In the genomic region with DNA sequence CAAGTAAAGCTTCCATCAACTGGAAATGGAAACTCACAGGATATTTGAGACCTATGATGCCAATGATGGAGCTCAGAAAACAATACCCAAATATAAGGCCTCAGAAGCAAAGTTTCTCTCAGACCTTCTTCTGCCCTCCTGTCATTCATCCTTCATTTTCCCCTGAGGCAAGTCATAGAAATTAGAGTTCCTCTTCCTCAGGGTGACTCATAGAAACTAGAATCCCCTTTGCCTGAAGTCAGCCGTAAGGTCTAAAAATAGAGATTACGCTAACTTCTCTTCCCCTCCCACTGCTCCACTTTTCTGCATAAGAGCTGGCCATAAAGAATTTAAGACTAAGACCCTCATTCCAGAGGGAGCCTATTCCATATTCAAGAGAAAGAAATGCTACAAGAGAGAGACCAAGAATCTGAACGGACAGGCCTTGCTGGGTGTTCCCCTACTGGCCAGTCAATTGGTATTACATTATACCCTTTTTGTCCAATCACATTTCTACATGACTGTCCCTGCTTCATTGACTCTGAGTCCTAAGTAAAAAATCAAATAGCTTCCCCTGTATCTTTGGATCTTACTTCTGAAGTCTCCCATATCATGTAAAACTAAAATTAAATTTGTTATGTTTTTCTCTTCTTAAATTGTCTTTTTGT, we compare ENCODE assay signal across 14 cellular contexts.
DNase-seq lines count a peak whose midpoint lies in the region; ATAC-seq and TF ChIP-seq lines count a peak whose summit lies in the region.
"Had no signal": no experiment of that assay in that cellular context is flagged by ENCODE, and none has a peak within 500 bp of the region (broad histone marks: within the 10 kb centered on the region; RNA-seq: fewer than 3 reads in every experiment).

No MANE protein-coding gene starts in this region.

- no peak overlapping the region for H3K4ac ChIP-seq in mesenchymal stem cell (ENCODE audit: low read depth in 1 of 2, low read length in 2 of 2)

- H2BK5ac ChIP-seq in mesenchymal stem cell (ENCODE audit: low read depth, low read length, poor library complexity, severe bottlenecking), result no peak overlapping the region

- no peak overlapping the region for H3K4me2 ChIP-seq in mesenchymal stem cell (ENCODE audit: low read length, poor library complexity, severe bottlenecking)

- H3K4me1 ChIP-seq in mesenchymal stem cell (ENCODE audit: control insufficient read depth, insufficient read depth, low read depth, low read length), result no peaks in the 10 kb centered on the region
- H3K4me1 ChIP-seq: right atrium auricular region had no signal

- H2BK15ac ChIP-seq in mesenchymal stem cell (ENCODE audit: low read depth, poor library complexity, severe bottlenecking), result no peak overlapping the region

- H4K91ac ChIP-seq in mesenchymal stem cell (ENCODE audit: low read length), result no peak overlapping the region

- no peaks in the 10 kb centered on the region for H3K36me3 ChIP-seq in mesenchymal stem cell (ENCODE audit: control insufficient read depth in 1 of 2, insufficient read depth in 2 of 2, low read depth in 1 of 2, low read length in 2 of 2)
- H3K36me3 ChIP-seq: right atrium auricular region had no signal

- H3K9ac ChIP-seq in mesenchymal stem cell (ENCODE audit: low read length), result no peak overlapping the region

- no peak overlapping the region for H2BK12ac ChIP-seq in mesenchymal stem cell (ENCODE audit: low read length in 2 of 2)

- WGBS in mesenchymal stem cell, result 75% methylated on average over 3 of the region's 3 CpGs

- peak; percentile 14 for TF ChIP-seq CTCF in GM12873 (IDR thresholded peaks at IDR 0.05; ENCODE audit: insufficient read depth, low read depth, low read length, missing control alignments)

- peaks cover 5% of the 10 kb centered on the region for H3K9me3 ChIP-seq in mesenchymal stem cell (ENCODE audit: control insufficient read depth, low read length)

- H3K14ac ChIP-seq in mesenchymal stem cell (ENCODE audit: low read length in 2 of 2), result no peak overlapping the region

- no peak overlapping the region for H2AFZ ChIP-seq in mesenchymal stem cell (ENCODE audit: low read depth, low read length)

- no peak overlapping the region for H3K18ac ChIP-seq in mesenchymal stem cell (ENCODE audit: low read depth in 1 of 2, low read length in 2 of 2)

- no peak overlapping the region for H3K23ac ChIP-seq in mesenchymal stem cell (ENCODE audit: low read length in 2 of 2)

- no peaks in the 10 kb centered on the region for H3K79me1 ChIP-seq in mesenchymal stem cell (replicated peaks; ENCODE audit: low read length, poor library complexity, severe bottlenecking)

- H2AK5ac ChIP-seq in mesenchymal stem cell (ENCODE audit: low read length, severe bottlenecking), result no peak overlapping the region

- no peak overlapping the region for H3K27ac ChIP-seq in mesenchymal stem cell (ENCODE audit: low read length, poor library complexity, severe bottlenecking)
- H3K27ac ChIP-seq: right atrium auricular region had no signal

- no peak overlapping the region for H2BK120ac ChIP-seq in mesenchymal stem cell (ENCODE audit: low read depth, low read length)

- peak; percentile 81 for DNase-seq in NOMO-1 treated with dmso at 0.1 percent for 144 hours (lab: John Stamatoyannopoulos, UW; ENCODE audit: unreplicated experiment)
- DNase-seq in mesenchymal stem cell, result peak; percentile 37
- no peak for DNase-seq in NCI-H1436 (lab: John Stamatoyannopoulos, UW)
- DNase-seq in OCI-M2 (lab: John Stamatoyannopoulos, UW; ENCODE audit: unreplicated experiment), result no peak
- DNase-seq: activated CD4-positive, alpha-beta T cell treated with anti-CD3 and anti-CD28 coated beads for 1 hour; anterior cingulate cortex; naive thymus-derived CD4-positive, alpha-beta T cell; NCI-H1694 treated with DMSO at 0.1 percent for 48 hours; NCI-H748 treated with DMSO at 0.1 percent for 48 hours had no signal

- H3K4me3 ChIP-seq in mesenchymal stem cell (ENCODE audit: insufficient read depth in 1 of 2, low read depth in 1 of 2, low read length in 2 of 2), result no peak overlapping the region
- H3K4me3 ChIP-seq: right atrium auricular region had no signal

- H4K8ac ChIP-seq in mesenchymal stem cell (ENCODE audit: low read length), result no peak overlapping the region

- ATAC-seq in HG02678 (IDR thresholded peaks at IDR 0.05; ENCODE audit: unreplicated experiment), result peak; percentile 51
- ATAC-seq in GM21717 (IDR thresholded peaks at IDR 0.05; ENCODE audit: unreplicated experiment), result no peak
- no peak for ATAC-seq in GM18858 (IDR thresholded peaks at IDR 0.05; ENCODE audit: unreplicated experiment)
- ATAC-seq: naive thymus-derived CD4-positive, alpha-beta T cell had no signal

- no peaks in the 10 kb centered on the region for H3K27me3 ChIP-seq in mesenchymal stem cell (ENCODE audit: control insufficient read depth in 1 of 2, insufficient read depth in 1 of 2, low read length in 2 of 2)
- H3K27me3 ChIP-seq: right atrium auricular region had no signal

Comparison
In these comparisons a context has a peak if more than half of its experiments do, and no peak if none do; other contexts are left out.
1. DNase-seq: peak in NOMO-1 treated with dmso at 0.1 percent for 144 hours (single experiment) and mesenchymal stem cell (single experiment); none in NCI-H1436 (single experiment) and OCI-M2 (single experiment).